Comparison of ENCODE assay signal across 17 cellular contexts in the genomic region with DNA sequence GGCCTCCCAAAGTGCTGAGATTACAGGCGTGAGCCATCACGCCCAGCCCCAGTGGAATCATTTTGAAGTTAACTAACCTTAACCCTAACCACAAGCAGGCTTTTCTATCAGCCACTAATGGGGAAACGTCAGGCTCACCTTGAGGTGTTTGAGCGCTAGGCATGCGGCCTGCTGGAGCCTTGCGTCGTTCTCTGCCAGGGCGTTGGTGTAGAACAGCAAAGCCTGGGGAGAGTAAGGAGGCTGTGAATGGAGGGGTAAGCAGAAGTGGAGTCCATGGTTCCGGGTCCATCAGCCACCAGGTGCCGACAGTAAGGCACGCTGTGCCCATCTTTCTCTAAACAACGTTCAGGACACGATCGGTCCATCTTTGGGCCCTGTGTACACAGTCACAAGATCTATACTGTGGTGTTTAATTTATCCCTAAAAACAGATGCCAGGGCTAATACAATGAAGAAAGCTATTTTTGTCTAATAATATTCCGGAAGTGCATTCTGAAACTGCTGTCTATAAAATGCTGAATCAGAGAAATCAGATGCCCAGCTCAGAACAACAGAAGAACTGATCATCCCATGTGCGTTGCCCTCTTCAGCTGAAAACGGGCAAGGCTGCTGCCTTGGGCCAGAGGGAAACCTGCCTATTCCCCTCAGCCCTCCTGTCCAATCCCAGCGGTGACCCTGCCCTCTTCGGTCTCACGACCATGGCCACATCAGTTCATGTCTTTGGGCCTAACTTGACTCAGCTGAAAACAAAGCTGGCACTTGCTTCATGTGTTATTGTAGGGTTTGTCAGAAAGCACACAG.
"Had no signal": no experiment of that assay in that cellular context is flagged by ENCODE, and none has a peak within 500 bp of the region (broad histone marks: within the 10 kb centered on the region; RNA-seq: fewer than 3 reads in every experiment).

No MANE protein-coding gene starts in this region.

- H3K27me3 Mint-ChIP-seq: activated CD4-positive, alpha-beta T cell treated with anti-CD3 and anti-CD28 coated beads, Interleukin-2, amount 10 ng/mL, durations not matched to agents 7 days and 5 days; central memory CD8-positive, alpha-beta T cell; memory B cell; naive thymus-derived CD8-positive, alpha-beta T cell; type B pancreatic cell had no signal

- H3K4me3 Mint-ChIP-seq: activated CD4-positive, alpha-beta T cell treated with anti-CD3 and anti-CD28 coated beads, Interleukin-2, amount 10 ng/mL, durations not matched to agents 7 days and 5 days; activated T-helper 1 cell treated with anti-CD3 and anti-CD28 coated beads, Interleukin-12 subunit alpha, Interleukin-12 subunit beta, Interleukin-2, Interleukin-4 antibody, amounts not matched to agents 30 ng/mL and 10 ng/mL and 1 ng/mL, durations not matched to agents 14 hours and 24 hours and 36 hours; central memory CD8-positive, alpha-beta T cell; memory B cell; naive thymus-derived CD8-positive, alpha-beta T cell; type B pancreatic cell had no signal

- FAIRE-seq: frontal cortex, islet of Langerhans had no signal

- H3K9me3 ChIP-seq: body of pancreas had no signal

- DNase-seq: activated CD4-positive, alpha-beta T cell treated with anti-CD3 and anti-CD28 coated beads, Interleukin-2, amount 10 ng/mL, durations not matched to agents 7 days and 5 days; activated CD8-positive, alpha-beta memory T cell treated with anti-CD3 and anti-CD28 coated beads, Interleukin-2, amount 50 U/mL, for 48 hours; activated naive CD4-positive, alpha-beta T cell; amniotic stem cell; body of pancreas; effector memory CD4-positive, alpha-beta T cell; naive thymus-derived CD8-positive, alpha-beta T cell; stimulated activated CD4-positive, alpha-beta T cell treated with anti-CD3 and anti-CD28 coated beads, Interleukin-2, amount 100 ng/mL, for 48 hours; stimulated activated naive CD4-positive, alpha-beta T cell treated with Interleukin-2 at 50 U/mL for 16 hours had no signal

- H3K79me2 ChIP-seq: parathyroid adenoma had no signal

- H3K27ac ChIP-seq: body of pancreas, parathyroid adenoma had no signal

- H2AFZ ChIP-seq: parathyroid adenoma had no signal

- H3K27ac Mint-ChIP-seq: activated CD4-positive, alpha-beta T cell treated with anti-CD3 and anti-CD28 coated beads, Interleukin-2, amount 10 ng/mL, durations not matched to agents 7 days and 5 days; activated T-helper 1 cell treated with anti-CD3 and anti-CD28 coated beads, Interleukin-12 subunit alpha, Interleukin-12 subunit beta, Interleukin-2, Interleukin-4 antibody, amounts not matched to agents 30 ng/mL and 10 ng/mL and 1 ng/mL, durations not matched to agents 14 hours and 24 hours and 36 hours; memory B cell; type B pancreatic cell had no signal

- H3K4me3 ChIP-seq: body of pancreas had no signal

- H3K9ac ChIP-seq: parathyroid adenoma had no signal

- ATAC-seq: body of pancreas; left lobe of liver; naive thymus-derived CD8-positive, alpha-beta T cell had no signal

- H3K9me3 Mint-ChIP-seq: activated CD4-positive, alpha-beta T cell treated with anti-CD3 and anti-CD28 coated beads, Interleukin-2, amount 10 ng/mL, durations not matched to agents 7 days and 5 days; activated T-helper 1 cell treated with anti-CD3 and anti-CD28 coated beads, Interleukin-12 subunit alpha, Interleukin-12 subunit beta, Interleukin-2, Interleukin-4 antibody, amounts not matched to agents 30 ng/mL and 10 ng/mL and 1 ng/mL, durations not matched to agents 14 hours and 24 hours and 36 hours; central memory CD8-positive, alpha-beta T cell; memory B cell; naive thymus-derived CD8-positive, alpha-beta T cell; type B pancreatic cell had no signal

- H3K4me1 Mint-ChIP-seq: activated CD4-positive, alpha-beta T cell treated with anti-CD3 and anti-CD28 coated beads, Interleukin-2, amount 10 ng/mL, durations not matched to agents 7 days and 5 days had no signal
